ENCODE assay signal across 37 cellular contexts in genomic region chr3:35927441-35927840, GRCh38.
"Had no signal": no experiment of that assay in that cellular context is flagged by ENCODE, and none has a peak within 500 bp of the region (broad histone marks: within the 10 kb centered on the region; RNA-seq: fewer than 3 reads in every experiment).

No MANE protein-coding gene starts in this region.

- H3K4me3 Mint-ChIP-seq: activated CD4-positive, alpha-beta memory T cell treated with anti-CD3 and anti-CD28 coated beads, Interleukin-2, amount 10 ng/mL, durations not matched to agents 7 days and 5 days; activated CD8-positive, alpha-beta memory T cell treated with anti-CD3 and anti-CD28 coated beads, Interleukin-2, amount 10 ng/mL, durations not matched to agents 7 days and 5 days; activated naive CD8-positive, alpha-beta T cell treated with anti-CD3 and anti-CD28 coated beads for 36 hours; activated T-helper 17 cell treated with anti-CD3 and anti-CD28 coated beads, Interleukin-2, amount 50 U/mL, for 72 hours; T-cell; T-helper 17 cell had no signal

- H3K27ac Mint-ChIP-seq: activated CD4-positive, alpha-beta memory T cell treated with anti-CD3 and anti-CD28 coated beads, Interleukin-2, amount 10 ng/mL, durations not matched to agents 7 days and 5 days; activated CD8-positive, alpha-beta memory T cell treated with anti-CD3 and anti-CD28 coated beads, Interleukin-2, amount 10 ng/mL, durations not matched to agents 7 days and 5 days; activated naive CD8-positive, alpha-beta T cell treated with anti-CD3 and anti-CD28 coated beads for 36 hours; activated T-helper 17 cell treated with anti-CD3 and anti-CD28 coated beads, Interleukin-2, amount 50 U/mL, for 72 hours; T-cell; T-helper 17 cell had no signal

- H3K4me1 Mint-ChIP-seq: activated CD4-positive, alpha-beta memory T cell treated with anti-CD3 and anti-CD28 coated beads, Interleukin-2, amount 10 ng/mL, durations not matched to agents 7 days and 5 days; activated CD8-positive, alpha-beta memory T cell treated with anti-CD3 and anti-CD28 coated beads, Interleukin-2, amount 10 ng/mL, durations not matched to agents 7 days and 5 days; activated T-helper 17 cell treated with anti-CD3 and anti-CD28 coated beads, Interleukin-2, amount 50 U/mL, for 72 hours; T-cell; T-helper 17 cell had no signal

- H3K27ac ChIP-seq: ascending aorta, cardiac muscle cell, Peyer's patch, RWPE1, VCaP had no signal

- H3K4me1 ChIP-seq: ascending aorta, Peyer's patch had no signal

- H3K4me3 ChIP-seq: ascending aorta, cardiac muscle cell, Peyer's patch had no signal

- H3K36me3 ChIP-seq: ascending aorta, cardiac muscle cell, Peyer's patch had no signal

- DNase-seq: activated CD4-positive, alpha-beta memory T cell treated with anti-CD3 and anti-CD28 coated beads, Interleukin-2, amount 10 ng/mL, durations not matched to agents 7 days and 5 days; activated CD4-positive, alpha-beta T cell treated with anti-CD3 and anti-CD28 coated beads for 1 hour; activated CD4-positive, alpha-beta T cell treated with anti-CD3 and anti-CD28 coated beads for 48 hours; activated CD4-positive, CD25-positive, alpha-beta regulatory T cell; activated CD8-positive, alpha-beta memory T cell treated with anti-CD3 and anti-CD28 coated beads for 24 hours; activated CD8-positive, alpha-beta memory T cell treated with anti-CD3 and anti-CD28 coated beads, Interleukin-2, amount 10 ng/mL, durations not matched to agents 7 days and 5 days; activated CD8-positive, alpha-beta memory T cell treated with anti-CD3 and anti-CD28 coated beads, Interleukin-2, amount 50 U/mL, for 48 hours; activated effector memory CD4-positive, alpha-beta T cell treated with anti-CD3 and anti-CD28 coated beads, Interleukin-2, amount 50 U/mL, for 16 hours; activated naive CD4-positive, alpha-beta T cell; activated naive CD4-positive, alpha-beta T cell treated with anti-CD3 and anti-CD28 coated beads, Interleukin-2, amount 50 U/mL, for 16 hours; activated naive CD8-positive, alpha-beta T cell treated with anti-CD3 and anti-CD28 coated beads for 36 hours; activated T-cell treated with anti-CD3 and anti-CD28 coated beads, Interleukin-2, amount 50 U/mL, for 48 hours; amniotic stem cell; KG1; MM.1S; MV-4-11; NCI-H1092 treated with DMSO at 0.1 percent for 48 hours; NCI-H146; NCI-H187; NCI-H2029 treated with DMSO at 0.1 percent for 48 hours; NCI-H2107; NCI-H2171; NCI-H510A treated with DMSO at 0.1 percent for 48 hours; NCI-H69; PC-3; Peyer's patch; SIG-M5; T-cell; T-helper 17 cell; T-helper 9 cell had no signal

- H3K36me3 Mint-ChIP-seq: activated CD8-positive, alpha-beta memory T cell treated with anti-CD3 and anti-CD28 coated beads, Interleukin-2, amount 10 ng/mL, durations not matched to agents 7 days and 5 days; activated naive CD8-positive, alpha-beta T cell treated with anti-CD3 and anti-CD28 coated beads for 36 hours; T-cell had no signal

- H3K9me3 Mint-ChIP-seq: activated CD4-positive, alpha-beta memory T cell treated with anti-CD3 and anti-CD28 coated beads, Interleukin-2, amount 10 ng/mL, durations not matched to agents 7 days and 5 days; activated naive CD8-positive, alpha-beta T cell treated with anti-CD3 and anti-CD28 coated beads for 36 hours; activated T-helper 17 cell treated with anti-CD3 and anti-CD28 coated beads, Interleukin-2, amount 50 U/mL, for 72 hours had no signal

- H3K27me3 Mint-ChIP-seq: activated CD4-positive, alpha-beta memory T cell treated with anti-CD3 and anti-CD28 coated beads, Interleukin-2, amount 10 ng/mL, durations not matched to agents 7 days and 5 days; activated CD8-positive, alpha-beta memory T cell treated with anti-CD3 and anti-CD28 coated beads, Interleukin-2, amount 10 ng/mL, durations not matched to agents 7 days and 5 days; activated naive CD8-positive, alpha-beta T cell treated with anti-CD3 and anti-CD28 coated beads for 36 hours; activated T-helper 17 cell treated with anti-CD3 and anti-CD28 coated beads, Interleukin-2, amount 50 U/mL, for 72 hours; T-cell; T-helper 17 cell had no signal

- ATAC-seq: activated CD8-positive, alpha-beta memory T cell treated with anti-CD3 and anti-CD28 coated beads, Interleukin-2, amount 10 ng/mL, durations not matched to agents 7 days and 5 days; activated T-helper 17 cell treated with anti-CD3 and anti-CD28 coated beads, Interleukin-2, amount 50 U/mL, for 72 hours; PC-3; Right ventricle myocardium inferior; SK-N-SH treated with all-trans-retinoic acid at 6 μM for 48 hours; T-cell; T-helper 17 cell had no signal

- H3K27me3 ChIP-seq: ascending aorta, cardiac muscle cell, Peyer's patch had no signal

- H3K9me3 ChIP-seq: ascending aorta, Peyer's patch had no signal
